Comparison of ENCODE assay signal across 9 cellular contexts in genomic region chr10:50431118-50431517, GRCh38.
DNase-seq lines count a peak whose midpoint lies in the region; ATAC-seq and TF ChIP-seq lines count a peak whose summit lies in the region.
"Had no signal": no experiment of that assay in that cellular context is flagged by ENCODE, and none has a peak within 500 bp of the region (broad histone marks: within the 10 kb centered on the region; RNA-seq: fewer than 3 reads in every experiment).

No MANE protein-coding gene starts in this region.

- no peak overlapping the region for H3K4me3 Mint-ChIP-seq in MCF 10A (ENCODE audit: unreplicated experiment)

- intact Hi-C loops in MCF 10A (cut with micrococcal nuclease) (no loop called here), left lung (cut with DNase I) (no loop called here)

- no peaks in the 10 kb centered on the region for H3K27me3 Mint-ChIP-seq in MCF 10A (ENCODE audit: insufficient read depth, unreplicated experiment)

- CTCF ChIA-PET in MCF 10A (lab: Yijun Ruan, JAX): interaction anchor here (1.4 to 2.0 kb wide), 2 partner anchors 9 to 62 kb away, joined by 4 to 7 read pairs; no protein-coding TSS in a partner anchor

- peak overlapping the region; percentile 46; the same call in 1 of the 2 replicates for H2AFZ ChIP-seq in GM23248

- H3K4me1 Mint-ChIP-seq in MCF 10A (ENCODE audit: insufficient read depth, unreplicated experiment): peaks cover 10% of the 10 kb centered on the region

- peak; percentile 6 for DNase-seq in A172 (ENCODE audit: low spot score)
- DNase-seq in GM23248: peak; percentile 88
- peak; percentile 61 for DNase-seq in MCF 10A (ENCODE audit: unreplicated experiment)
- DNase-seq in left lung: no peak
- DNase-seq in H7: no peak
- DNase-seq: anterior cingulate cortex had no signal

- H3K4me2 ChIP-seq in GM23248 (ENCODE audit: unreplicated experiment): peak overlapping the region; percentile 96

- in situ Hi-C loops in GM23248 (cut with MboI): no loop called here

- POLR2A ChIA-PET in MCF 10A (lab: Yijun Ruan, JAX): interaction anchor here (1.0 to 1.5 kb wide), 2 partner anchors 9 to 36 kb away, joined by 3 to 4 read pairs; no protein-coding TSS in a partner anchor

- ATAC-seq in left lung (peak; percentile 33), GM21360 (IDR thresholded peaks at IDR 0.05; ENCODE audit: unreplicated experiment) (no peak), GM21515 (IDR thresholded peaks at IDR 0.05; ENCODE audit: unreplicated experiment) (no peak), GM19467 (IDR thresholded peaks at IDR 0.05; ENCODE audit: unreplicated experiment) (no peak)

- no peaks in the 10 kb centered on the region for H3K9me3 Mint-ChIP-seq in MCF 10A (ENCODE audit: unreplicated experiment)

- TF ChIP-seq CTCF in MCF 10A (IDR thresholded peaks at IDR 0.05; ENCODE audit: unreplicated experiment) (no peak), left lung (IDR thresholded peaks at IDR 0.05) (no peak)

- peaks cover 21% of the 10 kb centered on the region for H3F3A ChIP-seq in GM23248 (ENCODE audit: insufficient read depth)

- H3K27me3 ChIP-seq in GM23248 (replicated peaks; ENCODE audit: insufficient read depth) (no peaks in the 10 kb centered on the region), left lung (no peaks in the 10 kb centered on the region), H7 (ENCODE audit: control insufficient read depth, insufficient read depth, low read length) (no peaks in the 10 kb centered on the region)

- H3K27ac Mint-ChIP-seq in MCF 10A (ENCODE audit: low read depth, unreplicated experiment): peak overlapping the region; percentile 40

- H3K4me1 ChIP-seq in GM23248 (ENCODE audit: insufficient read depth) (peaks cover 25% of the 10 kb centered on the region), left lung (peaks cover 5 to 21% of the 10 kb centered on the region in 2 donors)

- 1 to 2% methylated on average over 4 of the region's 4 CpGs for WGBS in GM23248 (ENCODE audit: low coverage in 1 of 2, low lambda C conversion rate in 2 of 2, missing lambda C conversion rate in 2 of 2), 2 experiments

- H4K20me1 ChIP-seq in GM23248 (ENCODE audit: insufficient read depth): no peaks in the 10 kb centered on the region

- no peaks in the 10 kb centered on the region for H3K79me2 ChIP-seq in GM23248 (ENCODE audit: insufficient read depth)

- H3K9ac ChIP-seq in GM23248: peak overlapping the region; percentile 77

- no TSS peak for BruUV-seq in MCF 10A (replicated peaks; lab: Mats Ljungman, UMichigan)

- H3K9me3 ChIP-seq in GM23248 (ENCODE audit: low read depth) (no peaks in the 10 kb centered on the region), left lung (no peaks in the 10 kb centered on the region)

- no peaks in the 10 kb centered on the region for H3K9me2 ChIP-seq in GM23248 (ENCODE audit: insufficient read depth)

- peaks cover 6% of the 10 kb centered on the region for H3K36me3 Mint-ChIP-seq in MCF 10A (ENCODE audit: insufficient read depth, unreplicated experiment)

- H3K4me3 ChIP-seq in GM23248 (peak overlapping the region; percentile 68), left lung (no peak overlapping the region), H7 (ENCODE audit: insufficient read depth, low read depth, low read length) (no peak overlapping the region)

- H3K36me3 ChIP-seq in GM23248 (ENCODE audit: low read depth) (no peaks in the 10 kb centered on the region), left lung (no peaks in the 10 kb centered on the region), H7 (replicated peaks; ENCODE audit: control insufficient read depth, insufficient read depth, low read length) (no peaks in the 10 kb centered on the region)

- H3K27ac ChIP-seq in GM23248 (peak overlapping the region; percentile 93), left lung (peak overlapping the region in 1 of 2 donors; percentile 13)

Comparison
In these comparisons a context has a peak if more than half of its experiments do, and no peak if none do; other contexts are left out.
1. DNase-seq: peak in A172 (single experiment), GM23248 (single experiment) and MCF 10A (single experiment); none in left lung (0 of 2) and H7 (single experiment).